ENCODE assay signal across 1 cellular context in genomic region chr19:35556846-35557538, GRCh38.
TF ChIP-seq lines count a peak whose summit lies in the region.

No MANE protein-coding gene starts in this region.

TF ChIP-seq in IMR-90, 13 proteins besides CTCF, POLR2A, EP300 and RAD21:
- TF ChIP-seq MAZ (IDR thresholded peaks at IDR 0.05; ENCODE audit: borderline replicate concordance, low read depth, low read length), result no peak
- TF ChIP-seq NFE2L2 (IDR thresholded peaks at IDR 0.05; ENCODE audit: low read depth, low read length), result no peak
- no peak for TF ChIP-seq RCOR1 (IDR thresholded peaks at IDR 0.05; ENCODE audit: insufficient replicate concordance, low read length)
- TF ChIP-seq RFX5 (IDR thresholded peaks at IDR 0.05; ENCODE audit: low read depth, low read length), result no peak
- TF ChIP-seq CHD1 (IDR thresholded peaks at IDR 0.05; ENCODE audit: low read depth, low read length), result no peak
- TF ChIP-seq SMC3 (IDR thresholded peaks at IDR 0.05; ENCODE audit: low read depth, low read length), result no peak
- no peak for TF ChIP-seq ELK1 (IDR thresholded peaks at IDR 0.05; ENCODE audit: borderline replicate concordance, low read depth, low read length)
